In the genomic region with DNA sequence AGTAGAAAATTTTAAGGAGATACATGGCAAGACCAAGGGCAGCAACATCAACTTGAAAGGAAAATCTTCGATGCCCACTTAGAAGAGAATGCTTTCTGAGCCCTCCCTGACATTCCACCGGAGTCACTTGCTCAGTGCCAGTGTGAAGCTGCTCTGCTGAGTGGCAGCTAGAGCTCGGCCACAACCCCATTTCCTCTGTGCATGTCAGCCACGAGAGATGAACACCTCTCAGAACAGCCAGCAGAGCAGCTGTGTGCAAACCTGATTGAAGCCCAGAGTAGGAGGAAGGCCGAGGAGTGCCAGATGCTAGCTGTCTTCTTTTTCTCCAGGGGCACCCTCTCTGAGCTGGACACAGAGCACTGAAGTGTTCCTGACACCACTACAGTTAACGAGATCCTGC, we compare ENCODE assay signal across 35 cellular contexts.
"Had no signal": no experiment of that assay in that cellular context is flagged by ENCODE, and none has a peak within 500 bp of the region (broad histone marks: within the 10 kb centered on the region; RNA-seq: fewer than 3 reads in every experiment).

No MANE protein-coding gene starts in this region.

- H3K4me3 Mint-ChIP-seq: activated T-helper 17 cell treated with anti-CD3 and anti-CD28 coated beads, Interleukin-2, amount 50 U/mL, for 72 hours; brain; immature natural killer cell; naive thymus-derived CD8-positive, alpha-beta T cell; neural crest cell; stimulated activated naive B cell treated with anti-CD40 and anti-IgM and Interleukin-4, amounts not matched to agents 10 μg/mL and 1 μg/mL and 100 μg/mL, for 72 hours; T-cell had no signal

- DNase-seq: activated CD4-positive, alpha-beta T cell treated with anti-CD3 and anti-CD28 coated beads, Interleukin-2, amount 50 U/mL, for 1 hour; activated gamma-delta T cell treated with Interleukin-2 at 50 U/mL for 16 hours; activated T-cell treated with anti-CD3 and anti-CD28 coated beads, Interleukin-2, amount 50 U/mL, for 1 hour; adrenal gland; aorta; dorsolateral prefrontal cortex; effector memory CD4-positive, alpha-beta T cell; hippocampal formation; immature natural killer cell; kidney; left colon; midbrain; naive thymus-derived CD8-positive, alpha-beta T cell; nucleus accumbens; psoas muscle; sigmoid colon; stimulated activated CD4-positive, alpha-beta T cell treated with anti-CD3 and anti-CD28 coated beads, Interleukin-1b, Interleukin-23, amount 100 ng/mL, for 48 hours; stimulated activated CD4-positive, alpha-beta T cell treated with anti-CD3 and anti-CD28 coated beads, Interleukin-4, amount 100 ng/mL, for 4 hours; stimulated activated CD8-positive, alpha-beta memory T cell treated with anti-CD3 and anti-CD28 coated beads, Interleukin-4, amount 100 ng/mL, for 48 hours; stimulated activated naive B cell treated with anti-CD40 and anti-IgM and Interleukin-4, amounts not matched to agents 10 μg/mL and 1 μg/mL and 100 μg/mL, for 72 hours; stomach; T-cell; T-helper 9 cell; thyroid gland; upper lobe of left lung had no signal

- H3K27ac ChIP-seq: adrenal gland, cardiac muscle cell, coronary artery, parathyroid adenoma, psoas muscle, sigmoid colon, stomach, thyroid gland, upper lobe of left lung, vagina, VCaP had no signal

- H3K27me3 ChIP-seq: adrenal gland, cardiac muscle cell, dorsolateral prefrontal cortex, sigmoid colon, stomach, thyroid gland, upper lobe of left lung, vagina had no signal

- H3K27ac Mint-ChIP-seq: activated naive CD4-positive, alpha-beta T cell treated with anti-CD3 and anti-CD28 coated beads, Interleukin-2, amount 50 U/mL, for 72 hours; activated T-helper 17 cell treated with anti-CD3 and anti-CD28 coated beads, Interleukin-2, amount 50 U/mL, for 72 hours; brain; immature natural killer cell; stimulated activated naive B cell treated with anti-CD40 and anti-IgM and Interleukin-4, amounts not matched to agents 10 μg/mL and 1 μg/mL and 100 μg/mL, for 72 hours; T-cell had no signal

- H3K4me1 Mint-ChIP-seq: brain; neural crest cell; stimulated activated naive B cell treated with anti-CD40 and anti-IgM and Interleukin-4, amounts not matched to agents 10 μg/mL and 1 μg/mL and 100 μg/mL, for 72 hours had no signal

- H3K9ac ChIP-seq: parathyroid adenoma had no signal

- H2AFZ ChIP-seq: parathyroid adenoma had no signal

- H3K9me3 ChIP-seq: adrenal gland, psoas muscle, sigmoid colon, stomach, thyroid gland, upper lobe of left lung, vagina had no signal

- H3K4me3 ChIP-seq: adrenal gland, cardiac muscle cell, coronary artery, dorsolateral prefrontal cortex, psoas muscle, sigmoid colon, smooth muscle cell, stomach, thyroid gland, upper lobe of left lung, vagina had no signal

- H3K9me3 Mint-ChIP-seq: activated naive CD4-positive, alpha-beta T cell treated with anti-CD3 and anti-CD28 coated beads, Interleukin-2, amount 50 U/mL, for 72 hours; activated T-helper 17 cell treated with anti-CD3 and anti-CD28 coated beads, Interleukin-2, amount 50 U/mL, for 72 hours; brain; immature natural killer cell; naive thymus-derived CD8-positive, alpha-beta T cell; neural crest cell; stimulated activated naive B cell treated with anti-CD40 and anti-IgM and Interleukin-4, amounts not matched to agents 10 μg/mL and 1 μg/mL and 100 μg/mL, for 72 hours; T-cell had no signal

- ATAC-seq: activated naive CD4-positive, alpha-beta T cell treated with anti-CD3 and anti-CD28 coated beads, Interleukin-2, amount 50 U/mL, for 72 hours; activated T-helper 17 cell treated with anti-CD3 and anti-CD28 coated beads, Interleukin-2, amount 50 U/mL, for 72 hours; left colon; naive thymus-derived CD8-positive, alpha-beta T cell; psoas muscle; stimulated activated naive B cell treated with anti-CD40 and anti-IgM and Interleukin-4, amounts not matched to agents 10 μg/mL and 1 μg/mL and 100 μg/mL, for 72 hours; T-cell had no signal

- H3K4me1 ChIP-seq: adrenal gland, parathyroid adenoma, psoas muscle, thyroid gland, upper lobe of left lung, vagina had no signal

- H3K79me2 ChIP-seq: parathyroid adenoma had no signal

- H3K27me3 Mint-ChIP-seq: activated T-helper 17 cell treated with anti-CD3 and anti-CD28 coated beads, Interleukin-2, amount 50 U/mL, for 72 hours; brain; naive thymus-derived CD8-positive, alpha-beta T cell; stimulated activated naive B cell treated with anti-CD40 and anti-IgM and Interleukin-4, amounts not matched to agents 10 μg/mL and 1 μg/mL and 100 μg/mL, for 72 hours; T-cell had no signal
